Comparison of ENCODE assay signal across 17 cellular contexts in the genomic region with DNA sequence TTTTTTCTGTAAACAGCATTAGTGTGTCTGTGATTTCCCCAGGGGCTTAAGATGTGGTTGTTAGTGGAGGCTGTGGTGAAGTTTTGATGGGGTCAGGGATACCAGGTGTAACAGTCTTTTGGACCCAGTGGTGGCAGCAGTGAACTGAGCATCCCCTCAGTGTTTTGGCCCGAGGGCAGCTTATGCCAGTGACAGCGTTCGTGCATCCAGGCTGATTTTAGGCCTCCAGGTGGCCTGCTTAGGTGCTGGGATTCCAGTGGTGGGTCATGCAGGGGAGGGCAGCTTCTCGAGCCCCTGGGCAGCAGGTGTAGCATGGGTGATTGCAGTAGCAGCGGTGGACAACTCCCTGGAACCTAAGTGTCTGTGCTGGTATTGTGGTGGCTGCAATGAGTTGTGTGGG. TPM values are rescaled to one million over a fixed set of nuclear protein-coding genes. Genes with fewer than 3 reads are reported as not detected.
A peak's percentile ranks its signal among the peaks of the same experiment; 100 is the strongest.
DNase-seq lines count a peak whose midpoint lies in the region; ATAC-seq, FAIRE-seq and TF ChIP-seq lines count a peak whose summit lies in the region.
"Had no signal": no experiment of that assay in that cellular context is flagged by ENCODE, and none has a peak within 500 bp of the region (broad histone marks: within the 10 kb centered on the region; RNA-seq: fewer than 3 reads in every experiment).

No MANE protein-coding gene starts in this region.

- intact Hi-C loops in activated T-helper 1 cell treated with anti-CD3 and anti-CD28 coated beads, Interleukin-12 subunit alpha, Interleukin-12 subunit beta, Interleukin-2, Interleukin-4 antibody, amounts not matched to agents 30 ng/mL and 10 ng/mL and 1 ng/mL, durations not matched to agents 14 hours and 24 hours and 36 hours (cut with micrococcal nuclease) = loop anchor here (2.0 kb wide), 1 partner anchor 13 kb away; no protein-coding TSS in a partner anchor
- intact Hi-C loops in kidney (cut with DNase I) = no loop called here

- peak in 1 of 5 donors; percentile 6 for DNase-seq in CD8-positive, alpha-beta memory T cell
- DNase-seq in activated T-helper 1 cell treated with anti-CD3 and anti-CD28 coated beads, Interleukin-12 subunit alpha, Interleukin-12 subunit beta, Interleukin-2, Interleukin-4 antibody, amounts not matched to agents 30 ng/mL and 10 ng/mL and 1 ng/mL, durations not matched to agents 14 hours and 24 hours and 36 hours (ENCODE audit: low spot score) = no peak
- DNase-seq in kidney = peak; percentile 54
- no peak for DNase-seq in upper lobe of left lung
- DNase-seq in omental fat pad (ENCODE audit: low spot score) = no peak
- DNase-seq: brain microvascular endothelial cell, dermis blood vessel endothelial cell, heart left ventricle, left cardiac atrium, NCI-H1694, NCI-H446 treated with DMSO at 0.1 percent for 48 hours, SW 1271 had no signal

- H3K9me3 ChIP-seq in BLaER1 treated with 17β-estradiol and CSF1 and Interleukin-3, amounts not matched to agents 10 nM and 100 nM (replicated peaks in 1 of 11) = peaks cover 43 to 65% (median 55%) of the 10 kb centered on the region in 11 experiments
- peaks cover 11% of the 10 kb centered on the region for H3K9me3 ChIP-seq in CD8-positive, alpha-beta memory T cell (ENCODE audit: low read length)
- H3K9me3 ChIP-seq in kidney (ENCODE audit: control insufficient read depth in 1 of 2, low read length in 2 of 2) (peaks cover 0 to 4% of the 10 kb centered on the region in 2 donors), upper lobe of left lung (no peaks in the 10 kb centered on the region)
- H3K9me3 ChIP-seq: vagina had no signal

- FAIRE-seq in kidney (lab: Jason Lieb, UNC) = no peak

- no peaks in the 10 kb centered on the region for H3K27me3 ChIP-seq in BLaER1 treated with 17β-estradiol and CSF1 and Interleukin-3, amounts not matched to agents 10 nM and 100 nM
- no peaks in the 10 kb centered on the region for H3K27me3 ChIP-seq in CD8-positive, alpha-beta memory T cell (ENCODE audit: insufficient read depth, low read length, poor library complexity, severe bottlenecking)
- H3K27me3 ChIP-seq in upper lobe of left lung = no peaks in the 10 kb centered on the region
- H3K27me3 ChIP-seq: brain microvascular endothelial cell, heart left ventricle, vagina had no signal

- H3K4me1 ChIP-seq in BLaER1 treated with 17β-estradiol and CSF1 and Interleukin-3, amounts not matched to agents 10 nM and 100 nM = peaks cover 14 to 46% (median 21%) of the 10 kb centered on the region in 10 experiments; a peak in 19 of 20 replicates
- peaks cover 54% of the 10 kb centered on the region for H3K4me1 ChIP-seq in CD8-positive, alpha-beta memory T cell (ENCODE audit: insufficient read depth, low read length)
- peaks cover 0 to 4% of the 10 kb centered on the region in 2 donors for H3K4me1 ChIP-seq in kidney (ENCODE audit: control insufficient read depth in 1 of 2, insufficient read depth in 1 of 2, low read depth in 1 of 2, low read length in 2 of 2)
- peaks cover 24 to 30% (median 28%) of the 10 kb centered on the region in 4 donors for H3K4me1 ChIP-seq in upper lobe of left lung

- H4K20me1 ChIP-seq in BLaER1 treated with 17β-estradiol and CSF1 and Interleukin-3, amounts not matched to agents 10 nM and 100 nM = peaks cover 47 to 98% (median 82%) of the 10 kb centered on the region in 11 experiments; a peak in 21 of 22 replicates

- peaks cover 6 to 37% (median 7%) of the 10 kb centered on the region in 3 donors for H3K36me3 Mint-ChIP-seq in CD8-positive, alpha-beta memory T cell
- H3K36me3 Mint-ChIP-seq in activated T-helper 1 cell treated with anti-CD3 and anti-CD28 coated beads, Interleukin-12 subunit alpha, Interleukin-12 subunit beta, Interleukin-2, Interleukin-4 antibody, amounts not matched to agents 30 ng/mL and 10 ng/mL and 1 ng/mL, durations not matched to agents 14 hours and 24 hours and 36 hours (ENCODE audit: low read depth) = peaks cover 16% of the 10 kb centered on the region

- peak overlapping the region in 9 of 11 experiments; percentile 5 to 34 (median 22); a peak in 11 of 22 replicates for H3K4me2 ChIP-seq in BLaER1 treated with 17β-estradiol and CSF1 and Interleukin-3, amounts not matched to agents 10 nM and 100 nM
- H3K4me2 ChIP-seq: smooth muscle cell had no signal

- POLR2A ChIA-PET in CD8-positive, alpha-beta memory T cell (lab: Charles Lee) = no interaction called here

- H3K4me3 Mint-ChIP-seq in CD8-positive, alpha-beta memory T cell = peak overlapping the region in 6 of 7 donors; percentile 6 to 68 (median 42)
- H3K4me3 Mint-ChIP-seq in activated T-helper 1 cell treated with anti-CD3 and anti-CD28 coated beads, Interleukin-12 subunit alpha, Interleukin-12 subunit beta, Interleukin-2, Interleukin-4 antibody, amounts not matched to agents 30 ng/mL and 10 ng/mL and 1 ng/mL, durations not matched to agents 14 hours and 24 hours and 36 hours = no peak overlapping the region

- WGBS in upper lobe of left lung, 2 donors = 78 to 94% methylated on average over 3 to 4 of the region's 5 CpGs

- ATAC-seq in HG03457 (IDR thresholded peaks at IDR 0.05; ENCODE audit: unreplicated experiment) (no peak), upper lobe of left lung (ENCODE audit: low FRiP score in 2 of 2) (no peak), omental fat pad (ENCODE audit: low FRiP score) (no peak)
- ATAC-seq: activated CD4-positive, CD25-positive, alpha-beta regulatory T cell treated with anti-CD3 and anti-CD28 coated beads, Interleukin-2, amount 50 U/mL, for 24 hours; left cardiac atrium had no signal

- no peak for TF ChIP-seq EP300 in upper lobe of left lung (IDR thresholded peaks at IDR 0.05)

- no peak overlapping the region for H3K9ac ChIP-seq in BLaER1 treated with 17β-estradiol and CSF1 and Interleukin-3, amounts not matched to agents 10 nM and 100 nM
- H3K9ac ChIP-seq in kidney (ENCODE audit: low read length in 2 of 2) = no peak overlapping the region

- CTCF ChIA-PET in CD8-positive, alpha-beta memory T cell (lab: Charles Lee) = interaction anchor here (0.9 to 1.1 kb wide), 2 partner anchors 11 to 16 kb away, joined by 4 read pairs; no protein-coding TSS in a partner anchor

- peaks cover 0 to 52% (median 22%) of the 10 kb centered on the region in 11 experiments; a peak in 13 of 22 replicates for H3K36me3 ChIP-seq in BLaER1 treated with 17β-estradiol and CSF1 and Interleukin-3, amounts not matched to agents 10 nM and 100 nM
- H3K36me3 ChIP-seq in CD8-positive, alpha-beta memory T cell (ENCODE audit: insufficient read depth, low read length) = no peaks in the 10 kb centered on the region
- H3K36me3 ChIP-seq in kidney (ENCODE audit: control insufficient read depth in 1 of 2, insufficient read depth in 2 of 2, low read length in 2 of 2) (no peaks in the 10 kb centered on the region), upper lobe of left lung (no peaks in the 10 kb centered on the region)
- H3K36me3 ChIP-seq: brain microvascular endothelial cell, heart left ventricle, vagina had no signal

- no peak overlapping the region for H3K4me3 ChIP-seq in BLaER1 treated with 17β-estradiol and CSF1 and Interleukin-3, amounts not matched to agents 10 nM and 100 nM
- no peak overlapping the region for H3K4me3 ChIP-seq in CD8-positive, alpha-beta memory T cell (ENCODE audit: low read length)
- no peak overlapping the region for H3K4me3 ChIP-seq in kidney (ENCODE audit: low read length in 2 of 2)
- H3K4me3 ChIP-seq in upper lobe of left lung = no peak overlapping the region
- H3K4me3 ChIP-seq: heart left ventricle, smooth muscle cell, vagina had no signal

- H3K27me3 Mint-ChIP-seq in CD8-positive, alpha-beta memory T cell = peaks cover 0 to 2% of the 10 kb centered on the region in 2 donors
- H3K27me3 Mint-ChIP-seq in activated T-helper 1 cell treated with anti-CD3 and anti-CD28 coated beads, Interleukin-12 subunit alpha, Interleukin-12 subunit beta, Interleukin-2, Interleukin-4 antibody, amounts not matched to agents 30 ng/mL and 10 ng/mL and 1 ng/mL, durations not matched to agents 14 hours and 24 hours and 36 hours (ENCODE audit: insufficient read depth) = no peaks in the 10 kb centered on the region

- peaks cover 81 to 94% (median 93%) of the 10 kb centered on the region in 3 donors for H3K4me1 Mint-ChIP-seq in CD8-positive, alpha-beta memory T cell
- peaks cover 80% of the 10 kb centered on the region for H3K4me1 Mint-ChIP-seq in activated T-helper 1 cell treated with anti-CD3 and anti-CD28 coated beads, Interleukin-12 subunit alpha, Interleukin-12 subunit beta, Interleukin-2, Interleukin-4 antibody, amounts not matched to agents 30 ng/mL and 10 ng/mL and 1 ng/mL, durations not matched to agents 14 hours and 24 hours and 36 hours (ENCODE audit: low read depth)

- no peak for TF ChIP-seq CTCF in kidney (IDR thresholded peaks at IDR 0.05; ENCODE audit: borderline replicate concordance, extremely low read depth, insufficient read depth)
- TF ChIP-seq CTCF in upper lobe of left lung (IDR thresholded peaks at IDR 0.05) = no peak
- no peak for TF ChIP-seq CTCF in omental fat pad (IDR thresholded peaks at IDR 0.05)

- peaks cover 11 to 29% (median 24%) of the 10 kb centered on the region in 5 donors for H3K9me3 Mint-ChIP-seq in CD8-positive, alpha-beta memory T cell
- H3K9me3 Mint-ChIP-seq in activated T-helper 1 cell treated with anti-CD3 and anti-CD28 coated beads, Interleukin-12 subunit alpha, Interleukin-12 subunit beta, Interleukin-2, Interleukin-4 antibody, amounts not matched to agents 30 ng/mL and 10 ng/mL and 1 ng/mL, durations not matched to agents 14 hours and 24 hours and 36 hours = peaks cover 23% of the 10 kb centered on the region

- H3K27ac ChIP-seq in BLaER1 treated with 17β-estradiol and CSF1 and Interleukin-3, amounts not matched to agents 10 nM and 100 nM = no peak overlapping the region
- H3K27ac ChIP-seq in CD8-positive, alpha-beta memory T cell (ENCODE audit: low read depth, low read length) = no peak overlapping the region
- no peak overlapping the region for H3K27ac ChIP-seq in kidney (ENCODE audit: low read depth in 2 of 2, low read length in 2 of 2)
- no peak overlapping the region for H3K27ac ChIP-seq in upper lobe of left lung
- H3K27ac ChIP-seq: brain microvascular endothelial cell, heart left ventricle, vagina had no signal

- no peak for TF ChIP-seq POLR2A in upper lobe of left lung (IDR thresholded peaks at IDR 0.05)

- H3K27ac Mint-ChIP-seq in CD8-positive, alpha-beta memory T cell = peak overlapping the region in 5 of 8 donors; percentile 6 to 82 (median 50)
- peak overlapping the region; percentile 42 for H3K27ac Mint-ChIP-seq in activated T-helper 1 cell treated with anti-CD3 and anti-CD28 coated beads, Interleukin-12 subunit alpha, Interleukin-12 subunit beta, Interleukin-2, Interleukin-4 antibody, amounts not matched to agents 30 ng/mL and 10 ng/mL and 1 ng/mL, durations not matched to agents 14 hours and 24 hours and 36 hours

RNA-seq across cellular contexts. Expression of a gene that starts 29.2 kb away (rescaled TPM):
- 100 to 1,000 TPM; 107 to 116 TPM for total RNA-seq in CD8-positive, alpha-beta memory T cell
- polyA plus RNA-seq in CD8-positive, alpha-beta memory T cell = 137 TPM
- total RNA-seq in activated T-helper 1 cell treated with anti-CD3 and anti-CD28 coated beads, Interleukin-12 subunit alpha, Interleukin-12 subunit beta, Interleukin-2, Interleukin-4 antibody, amounts not matched to agents 30 ng/mL and 10 ng/mL and 1 ng/mL, durations not matched to agents 14 hours and 24 hours and 36 hours = 140 and 147 TPM in 2 replicates
- total RNA-seq in kidney = 89.9 TPM
- 44.7 TPM for polyA plus RNA-seq in kidney (ENCODE audit: insufficient read depth, low read depth, low replicate concordance)
- 100 to 1,000 TPM in 1 of 6 donors, 10 to 100 TPM in 5; 42.9 to 137 (median 88.8) TPM for total RNA-seq in upper lobe of left lung
- total RNA-seq in omental fat pad = 100 to 1,000 TPM in 2 of 4 donors, 10 to 100 TPM in 2; 74.4 to 126 (median 97.5) TPM
